In genomic region chr17:36211639-36212605, GRCh38 we compare ENCODE assay signal across 12 cellular contexts. TPM values are rescaled to one million over a fixed set of nuclear protein-coding genes. Genes with fewer than 3 reads are reported as not detected.
DNase-seq lines count a peak whose midpoint lies in the region; ATAC-seq and TF ChIP-seq lines count a peak whose summit lies in the region.
"Not testable (repeated sequence)": the region's sequence is repeated elsewhere in the genome, so short reads cannot be mapped to it uniquely, and the experiment has no call there.
"Had no signal": no experiment of that assay in that cellular context is flagged by ENCODE, and none has a peak within 500 bp of the region (broad histone marks: within the 10 kb centered on the region; RNA-seq: fewer than 3 reads in every experiment).

No MANE protein-coding gene starts in this region.

- not testable (repeated sequence) for H3K4me1 ChIP-seq in CD8-positive, alpha-beta T cell (ENCODE audit: insufficient read depth, low read length); lower lobe of right lung; neuronal stem cell (ENCODE audit: control insufficient read depth in 2 of 2, insufficient read depth in 1 of 2, low read depth in 1 of 2, low read length in 2 of 2)
- H3K4me1 ChIP-seq in OCI-LY1 (ENCODE audit: insufficient read depth, low read length, severe bottlenecking) (peaks cover 17% of the 10 kb centered on the region), upper lobe of left lung (peaks cover 0 to 33% (median 0%) of the 10 kb centered on the region in 4 donors)

- H3K4me1 Mint-ChIP-seq in CD8-positive, alpha-beta T cell (ENCODE audit: low read depth) = peaks cover 33% of the 10 kb centered on the region
- not testable (repeated sequence) for H3K4me1 Mint-ChIP-seq in activated T-cell treated with anti-CD3 and anti-CD28 coated beads, Interleukin-2, amount 50 U/mL, for 24 hours (ENCODE audit: low read depth)

- not testable (repeated sequence) for H3K27me3 Mint-ChIP-seq in CD8-positive, alpha-beta T cell (ENCODE audit: low read depth)
- H3K27me3 Mint-ChIP-seq in activated T-cell treated with anti-CD3 and anti-CD28 coated beads, Interleukin-2, amount 50 U/mL, for 24 hours = peaks cover 17% of the 10 kb centered on the region

- TF ChIP-seq POLR2A in upper lobe of left lung (IDR thresholded peaks at IDR 0.05) = not testable (repeated sequence)

- not testable (repeated sequence) for H3F3A ChIP-seq in OCI-LY1 (ENCODE audit: insufficient read depth, low read length)

- not testable (repeated sequence) for H4K91ac ChIP-seq in neuronal stem cell (ENCODE audit: low read depth, low read length, poor library complexity)

- H2BK15ac ChIP-seq in neuronal stem cell (ENCODE audit: low read length) = not testable (repeated sequence)

- TF ChIP-seq CTCF in CD8-positive, alpha-beta T cell (IDR thresholded peaks at IDR 0.05); HL-60 (IDR thresholded peaks at IDR 0.05; ENCODE audit: insufficient read depth, low read length); OCI-LY1 (IDR thresholded peaks at IDR 0.05; ENCODE audit: low read length); lower lobe of right lung (IDR thresholded peaks at IDR 0.05); upper lobe of left lung (IDR thresholded peaks at IDR 0.05): not testable (repeated sequence)

- H3K4me3 ChIP-seq in CD8-positive, alpha-beta T cell (ENCODE audit: low read depth, low read length); HL-60 (replicated peaks; ENCODE audit: insufficient read depth, low read length); OCI-LY1 (ENCODE audit: low read depth, low read length, poor library complexity, severe bottlenecking); lower lobe of right lung; neuronal stem cell (ENCODE audit: low read length in 2 of 2); upper lobe of left lung: not testable (repeated sequence)

- POLR2A ChIA-PET in CD8-positive, alpha-beta T cell (lab: Charles Lee) = not testable (repeated sequence)

- peak; percentile 18 for ATAC-seq in CD8-positive, alpha-beta T cell
- ATAC-seq in lower lobe of right lung = peak; percentile 40 to 55
- peak; percentile 11 to 43 for ATAC-seq in upper lobe of left lung (ENCODE audit: low FRiP score in 2 of 2)

- not testable (repeated sequence) for H3K36me3 ChIP-seq in CD8-positive, alpha-beta T cell (ENCODE audit: insufficient read depth, low read length); OCI-LY1 (ENCODE audit: insufficient read depth, low read length); lower lobe of right lung; neuronal stem cell (replicated peaks in 1 of 2; ENCODE audit: control insufficient read depth in 2 of 2, insufficient read depth in 2 of 2, low read length in 2 of 2); upper lobe of left lung

- not testable (repeated sequence) for H3K36me3 Mint-ChIP-seq in CD8-positive, alpha-beta T cell; activated T-cell treated with anti-CD3 and anti-CD28 coated beads, Interleukin-2, amount 50 U/mL, for 24 hours (ENCODE audit: low read depth)

- H2BK120ac ChIP-seq in neuronal stem cell (ENCODE audit: low read depth, low read length) = not testable (repeated sequence)

- H3K27ac Mint-ChIP-seq in CD8-positive, alpha-beta T cell = peak overlapping the region; percentile 87
- H3K27ac Mint-ChIP-seq in activated T-cell treated with anti-CD3 and anti-CD28 coated beads, Interleukin-2, amount 50 U/mL, for 24 hours = peak overlapping the region; percentile 72

- peak overlapping the region; percentile 49 for H3K4me3 Mint-ChIP-seq in CD8-positive, alpha-beta T cell
- H3K4me3 Mint-ChIP-seq in activated T-cell treated with anti-CD3 and anti-CD28 coated beads, Interleukin-2, amount 50 U/mL, for 24 hours = peak overlapping the region; percentile 57

- not testable (repeated sequence) for H3K27me3 ChIP-seq in CD8-positive, alpha-beta T cell (ENCODE audit: insufficient read depth, low read length); HL-60 (ENCODE audit: insufficient read depth, poor library complexity, severe bottlenecking); OCI-LY1 (ENCODE audit: insufficient read depth, low read length); lower lobe of right lung (ENCODE audit: low read depth); neuronal stem cell (ENCODE audit: control insufficient read depth in 3 of 3, insufficient read depth in 3 of 3, low read depth in 1 of 3, low read length in 3 of 3); upper lobe of left lung

- intact Hi-C loops in CD8-positive, alpha-beta T cell (cut with DNase I, micrococcal nuclease); lower lobe of right lung (cut with DNase I): not testable (repeated sequence)

- H2AK5ac ChIP-seq in neuronal stem cell (ENCODE audit: low read depth, low read length) = not testable (repeated sequence)

- not testable (repeated sequence) for H3K4ac ChIP-seq in neuronal stem cell (ENCODE audit: low read length)

- not testable (repeated sequence) for H4K8ac ChIP-seq in neuronal stem cell (ENCODE audit: low read depth, low read length)

- H3K4me2 ChIP-seq in OCI-LY1 (ENCODE audit: low read length); neuronal stem cell (ENCODE audit: insufficient read depth, low read length, poor library complexity, severe bottlenecking): not testable (repeated sequence)

- H2BK12ac ChIP-seq in neuronal stem cell (ENCODE audit: low read length) = not testable (repeated sequence)

- not testable (repeated sequence) for H3K79me1 ChIP-seq in neuronal stem cell (ENCODE audit: low read depth, low read length)

- not testable (repeated sequence) for H4K20me1 ChIP-seq in OCI-LY1 (ENCODE audit: insufficient read depth, low read length)

- CTCF ChIA-PET in CD8-positive, alpha-beta T cell (lab: Charles Lee) = not testable (repeated sequence)

- not testable (repeated sequence) for H2AFZ ChIP-seq in OCI-LY1 (ENCODE audit: low read length)
- peak overlapping the region; percentile 38 for H2AFZ ChIP-seq in neuronal stem cell (ENCODE audit: low read length)

- H3K14ac ChIP-seq in neuronal stem cell (ENCODE audit: low read length) = not testable (repeated sequence)

- H3K9me3 ChIP-seq in CD8-positive, alpha-beta T cell (ENCODE audit: low read length); OCI-LY1 (ENCODE audit: low read length); lower lobe of right lung; neuronal stem cell (replicated peaks in 1 of 2; ENCODE audit: control insufficient read depth in 2 of 2, insufficient read depth in 1 of 2, low read depth in 1 of 2, low read length in 2 of 2); upper lobe of left lung: not testable (repeated sequence)

- not testable (repeated sequence) for H3K27ac ChIP-seq in CD8-positive, alpha-beta T cell (ENCODE audit: low read depth, low read length); lower lobe of right lung; neuronal stem cell (replicated peaks; ENCODE audit: low read length)
- H3K27ac ChIP-seq in HL-60 (replicated peaks) (peak overlapping the region; percentile 41), OCI-LY1 (ENCODE audit: low read depth, low read length, poor library complexity, severe bottlenecking) (peak overlapping the region; percentile 23), upper lobe of left lung (peak overlapping the region in 2 of 4 donors; percentile 12 to 46)

- not testable (repeated sequence) for H3K23ac ChIP-seq in neuronal stem cell (ENCODE audit: low read depth, low read length, poor library complexity)

- H3K18ac ChIP-seq in neuronal stem cell (ENCODE audit: low read length) = not testable (repeated sequence)

- WGBS in neuronal stem cell (ENCODE audit: extremely low coverage in 2 of 2, insufficient read length in 2 of 2, insufficient replicate concordance in 1 of 2), 2 donors = no CpG with 5 or more reads among the region's 12 CpGs
- WGBS in upper lobe of left lung, 2 donors = 33 to 39% methylated on average over 11 to 12 of the region's 12 CpGs

- H3K79me2 ChIP-seq in OCI-LY1 (ENCODE audit: insufficient read depth, low read length) = not testable (repeated sequence)

- not testable (repeated sequence) for DNase-seq in CD8-positive, alpha-beta T cell; HL-60 (ENCODE audit: low read depth in 1 of 2, low spot score in 1 of 2); activated T-cell treated with anti-CD3 and anti-CD28 coated beads, Interleukin-2, amount 50 U/mL, for 24 hours; lower lobe of right lung; neuronal stem cell (ENCODE audit: low spot score)
- peak; percentile 58 for DNase-seq in ecto neural progenitor cell (ENCODE audit: low spot score)
- DNase-seq in upper lobe of left lung = peak in 1 of 2 donors; percentile 68

- H3K9me2 ChIP-seq in OCI-LY1 (ENCODE audit: low read depth, low read length) = not testable (repeated sequence)

- TF ChIP-seq EP300 in upper lobe of left lung (IDR thresholded peaks at IDR 0.05) = not testable (repeated sequence)

- not testable (repeated sequence) for H2BK5ac ChIP-seq in neuronal stem cell (ENCODE audit: low read length)

- not testable (repeated sequence) for H3K9me3 Mint-ChIP-seq in CD8-positive, alpha-beta T cell; activated T-cell treated with anti-CD3 and anti-CD28 coated beads, Interleukin-2, amount 50 U/mL, for 24 hours

- H3K9ac ChIP-seq in OCI-LY1 (ENCODE audit: low read length); neuronal stem cell (ENCODE audit: low read depth, low read length, poor library complexity): not testable (repeated sequence)

RNA-seq across cellular contexts. Expression of gene CCL4L2, which starts 1.1 kb away (rescaled TPM):
- 1 to 10 TPM; 6.6 to 6.9 TPM for total RNA-seq in CD8-positive, alpha-beta T cell
- total RNA-seq in lower lobe of right lung (2.6 TPM), upper lobe of left lung (10 to 100 TPM in 1 of 6 donors, 1 to 10 TPM in 4, not detected in 1; 1.7 to 12.6 (median 3.0) TPM)
- 0.13 TPM for polyA plus RNA-seq in neuronal stem cell (2013, experiment 1 of 2)
- polyA plus RNA-seq in neuronal stem cell (2013, experiment 2 of 2) = not detected
- total RNA-seq: A673, H7, M059J, Right ventricle myocardium superior had no signal

RNA-seq across cellular contexts. Expression of gene CCL3L1, which starts 15.4 kb away (rescaled TPM):
- 1 to 10 TPM; 6.2 to 7.5 TPM for total RNA-seq in CD8-positive, alpha-beta T cell
- total RNA-seq in lower lobe of right lung = 1.6 TPM
- 0.50 TPM for polyA plus RNA-seq in neuronal stem cell (2013, experiment 1 of 2)
- polyA plus RNA-seq in neuronal stem cell (2013, experiment 2 of 2) = 0.87 TPM
- 1 to 10 TPM in 2 of 6 donors, under 1 TPM in 1, not detected in 3; 0.54 to 8.4 (median 5.8) TPM for total RNA-seq in upper lobe of left lung
- total RNA-seq: A673, H7, M059J, Right ventricle myocardium superior had no signal

RNA-seq across cellular contexts. Expression of gene TBC1D3B, which starts 35.5 kb away (rescaled TPM):
- total RNA-seq in CD8-positive, alpha-beta T cell = 1 to 10 TPM; 4.6 to 5.4 TPM
- 11.1 TPM for total RNA-seq in lower lobe of right lung
- 2.6 TPM for polyA plus RNA-seq in neuronal stem cell (2013, experiment 1 of 2)
- polyA plus RNA-seq in neuronal stem cell (2013, experiment 2 of 2) = 3.2 TPM
- total RNA-seq in upper lobe of left lung = 1 to 10 TPM in 5 of 6 donors, not detected in 1; 3.6 to 8.9 (median 7.0) TPM
- total RNA-seq: H7, M059J had no signal

RNA-seq across cellular contexts. Expression of gene TBC1D3I, which starts 52.4 kb away (rescaled TPM):
- under 1 TPM in 1 of 2 experiments, not detected in 1; 0.41 TPM for total RNA-seq in CD8-positive, alpha-beta T cell
- 1.1 TPM for total RNA-seq in lower lobe of right lung
- 0.14 TPM for polyA plus RNA-seq in neuronal stem cell (2013, experiment 1 of 2)
- polyA plus RNA-seq in neuronal stem cell (2013, experiment 2 of 2) = 0.32 TPM
- 1 to 10 TPM in 2 of 6 donors, not detected in 4; 1.4 TPM for total RNA-seq in upper lobe of left lung
- total RNA-seq: H7 had no signal
